Comparison of ENCODE assay signal across 1 cellular context in genomic region chr6:53765270-53765669, GRCh38.
TF ChIP-seq lines count a peak whose summit lies in the region.

No MANE protein-coding gene starts in this region.

TF ChIP-seq in IMR-90, 13 proteins besides CTCF, POLR2A, EP300 and RAD21:
- TF ChIP-seq ELK1 (IDR thresholded peaks at IDR 0.05; ENCODE audit: borderline replicate concordance, low read depth, low read length) (no peak), NFE2L2 (IDR thresholded peaks at IDR 0.05; ENCODE audit: low read depth, low read length) (no peak), FOS (IDR thresholded peaks at IDR 0.05; ENCODE audit: low read depth, low read length) (no peak), BHLHE40 (IDR thresholded peaks at IDR 0.05; ENCODE audit: low read depth, low read length) (no peak), MXI1 (IDR thresholded peaks at IDR 0.05; ENCODE audit: borderline replicate concordance, low read depth, low read length) (no peak), RFX5 (IDR thresholded peaks at IDR 0.05; ENCODE audit: low read depth, low read length) (no peak), MAFK (IDR thresholded peaks at IDR 0.05; ENCODE audit: low read depth, low read length) (no peak), RCOR1 (IDR thresholded peaks at IDR 0.05; ENCODE audit: insufficient replicate concordance, low read length) (no peak), CHD1 (IDR thresholded peaks at IDR 0.05; ENCODE audit: low read depth, low read length) (no peak), USF2 (IDR thresholded peaks at IDR 0.05; ENCODE audit: low read depth, low read length) (no peak), CEBPB (IDR thresholded peaks at IDR 0.05; ENCODE audit: low read depth, low read length) (no peak), SMC3 (IDR thresholded peaks at IDR 0.05; ENCODE audit: low read depth, low read length) (no peak), MAZ (IDR thresholded peaks at IDR 0.05; ENCODE audit: borderline replicate concordance, low read depth, low read length) (no peak)
TF ChIP-seq in IMR-90: peak in this region for 0.
